In genomic region chr21:45142469-45142868, GRCh38 we compare ENCODE assay signal across 13 cellular contexts.
A peak's percentile ranks its signal among the peaks of the same experiment; 100 is the strongest.
DNase-seq lines count a peak whose midpoint lies in the region; ATAC-seq lines count a peak whose summit lies in the region.
"Had no signal": no experiment of that assay in that cellular context is flagged by ENCODE, and none has a peak within 500 bp of the region (broad histone marks: within the 10 kb centered on the region; RNA-seq: fewer than 3 reads in every experiment).

No MANE protein-coding gene starts in this region.

- H3K4me3 ChIP-seq in SJSA1 = no peak overlapping the region

- ATAC-seq in HG03457 (IDR thresholded peaks at IDR 0.05; ENCODE audit: unreplicated experiment) (no peak), GM18909 (IDR thresholded peaks at IDR 0.05; ENCODE audit: poor library complexity, unreplicated experiment) (no peak), GM21423 (IDR thresholded peaks at IDR 0.05; ENCODE audit: unreplicated experiment) (no peak)
- ATAC-seq: activated T-helper 17 cell treated with anti-CD3 and anti-CD28 coated beads, Interleukin-2, amount 50 U/mL, for 72 hours; naive thymus-derived CD4-positive, alpha-beta T cell had no signal

- no peak overlapping the region for H3K27ac ChIP-seq in SJSA1

- intact Hi-C loops in posterior vena cava (cut with DNase I) = loop anchor here (5.0 to 10.0 kb wide), 2 partner anchors 62 to 415 kb away; no protein-coding TSS in a partner anchor

- H3K27me3 ChIP-seq in SJSA1 (replicated peaks) = no peaks in the 10 kb centered on the region

- H3K9me3 ChIP-seq in SJSA1 (replicated peaks) = no peaks in the 10 kb centered on the region

- peak; percentile 88 for DNase-seq in GM03348 (ENCODE audit: low spot score)
- DNase-seq in SJSA1 (ENCODE audit: low read depth in 1 of 2, low spot score in 2 of 2) = peak; percentile 33 to 39
- DNase-seq in fibroblast of peridontal ligament (ENCODE audit: extremely low read depth) = peak; percentile 77
- peak; percentile 86 for DNase-seq in posterior vena cava (ENCODE audit: low spot score)
- no peak for DNase-seq in stimulated activated CD4-positive, alpha-beta T cell treated with anti-CD3 and anti-CD28 coated beads, Interleukin-4, amount 100 ng/mL, for 1 hour
- DNase-seq: naive thymus-derived CD4-positive, alpha-beta T cell; NCI-H1930; OCI-M1; stimulated activated naive CD4-positive, alpha-beta T cell treated with Interleukin-2 at 50 U/mL for 16 hours had no signal

- no peaks in the 10 kb centered on the region for H3K36me3 ChIP-seq in SJSA1

- peaks cover 27% of the 10 kb centered on the region for H3K4me1 ChIP-seq in SJSA1 (replicated peaks)
